ENCODE assay signal across 20 cellular contexts in genomic region chr5:181060231-181060590, GRCh38. TPM values are rescaled to one million over a fixed set of nuclear protein-coding genes. Genes with fewer than 3 reads are reported as not detected.
A peak's percentile ranks its signal among the peaks of the same experiment; 100 is the strongest.
DNase-seq lines count a peak whose midpoint lies in the region; ATAC-seq, FAIRE-seq and TF ChIP-seq lines count a peak whose summit lies in the region.
"Had no signal": no experiment of that assay in that cellular context is flagged by ENCODE, and none has a peak within 500 bp of the region (broad histone marks: within the 10 kb centered on the region; RNA-seq: fewer than 3 reads in every experiment).

No MANE protein-coding gene starts in this region.

- SMC1A ChIA-PET in GM12878 (lab: Charles Lee; ENCODE audit: uncharacterized antibody, unreplicated experiment), result interaction anchor here (0.9 to 1.1 kb wide), 2 partner anchors 8 to 106 kb away, joined by 3 to 5 read pairs; no protein-coding TSS in a partner anchor

- intact Hi-C loops in GM12878 (cut with micrococcal nuclease; ENCODE audit: unreplicated experiment), result no loop called here

- TF ChIP-seq EP300 in GM12878 (IDR thresholded peaks at IDR 0.05; ENCODE audit: borderline replicate concordance in 1 of 2, control insufficient read depth in 1 of 2, low read depth in 2 of 2, low read length in 2 of 2), result no peak

- H2BK12ac ChIP-seq in H9 (ENCODE audit: insufficient read length, low read depth, low read length), result no peak overlapping the region

- no peak overlapping the region for H3K4me3 ChIP-seq in GM12878
- H3K4me3 ChIP-seq: GM23248, HAP-1 had no signal

- H3K4ac ChIP-seq in H9 (ENCODE audit: low read depth, low read length), result no peak overlapping the region

- FAIRE-seq in GM12878 (lab: Jason Lieb, UNC), result no peak
- FAIRE-seq: G401.6, GM12891, GM18507 had no signal

- no peak overlapping the region for H3K4me3 Mint-ChIP-seq in H9
- H3K4me3 Mint-ChIP-seq: CD4-positive, alpha-beta memory T cell; HFFc6 had no signal

- H4K20me1 ChIP-seq in H9 (ENCODE audit: control insufficient read depth, insufficient read depth, insufficient read length) (no peaks in the 10 kb centered on the region), GM12878 (ENCODE audit: control insufficient read depth, insufficient read depth) (no peaks in the 10 kb centered on the region)

- no peak overlapping the region for H3K27ac ChIP-seq in H9 (ENCODE audit: insufficient read length, low read depth, low read length)
- H3K27ac ChIP-seq in GM12878 (ENCODE audit: control insufficient read depth, insufficient read depth), result no peak overlapping the region
- H3K27ac ChIP-seq: GM23248 had no signal

- no peak for TF ChIP-seq POLR2A in GM12878 (IDR thresholded peaks at IDR 0.05; ENCODE audit: low read depth, low read length)

- H3T11ph ChIP-seq in H9 (ENCODE audit: low read length), result no peak overlapping the region

- H2BK15ac ChIP-seq in H9 (ENCODE audit: low read depth, low read length), result no peak overlapping the region

- no peak for TF ChIP-seq RAD21 in GM12878 (IDR thresholded peaks at IDR 0.05; ENCODE audit: insufficient read depth, low read depth, low read length)

- H3K27ac Mint-ChIP-seq in H9, result no peak overlapping the region
- H3K27ac Mint-ChIP-seq: CD4-positive, alpha-beta memory T cell; HFFc6 had no signal

- RAD21 ChIA-PET in GM12878 (lab: Charles Lee; ENCODE audit: unreplicated experiment), result interaction anchor here (1.0 kb wide), 1 partner anchor 191 kb away, joined by 4 read pairs; no protein-coding TSS in a partner anchor

- CTCF ChIA-PET in GM12878 (lab: Yijun Ruan, JAX), result interaction anchor here (1.2 kb wide), 1 partner anchor 11 kb away, joined by 4 read pairs; no protein-coding TSS in a partner anchor

- no peaks in the 10 kb centered on the region for H3K9me3 ChIP-seq in H9 (ENCODE audit: control insufficient read depth, low read depth, low read length)
- no peaks in the 10 kb centered on the region for H3K9me3 ChIP-seq in GM12878 (replicated peaks; ENCODE audit: control insufficient read depth, insufficient read depth, low read length)
- H3K9me3 ChIP-seq: Caco-2, HAP-1 had no signal

- H3K9ac ChIP-seq in H9 (ENCODE audit: extremely low read depth, insufficient read length, low read length) (no peak overlapping the region), GM12878 (ENCODE audit: control insufficient read depth, insufficient read depth, low read length) (no peak overlapping the region)
- H3K9ac ChIP-seq: GM23248 had no signal

- H4K8ac ChIP-seq in H9 (replicated peaks; ENCODE audit: insufficient read length, low read depth, low read length), result no peak overlapping the region

- H3K36me3 ChIP-seq in GM12878 (ENCODE audit: control insufficient read depth in 2 of 2, insufficient read depth in 2 of 2, low read length in 1 of 2), result no peaks in the 10 kb centered on the region
- H3K36me3 ChIP-seq: HAP-1 had no signal

- H2BK20ac ChIP-seq in H9 (ENCODE audit: low read depth, low read length, poor library complexity, severe bottlenecking), result no peak overlapping the region

- H3K9me3 Mint-ChIP-seq in H9, result peaks cover 0 to 19% of the 10 kb centered on the region in 2 experiments; a peak in 3 of 5 replicates
- H3K9me3 Mint-ChIP-seq: HFFc6 had no signal

- peak overlapping the region; percentile 45 for H3K4me2 ChIP-seq in H9 (ENCODE audit: insufficient read depth, insufficient read length, low read length)
- H3K4me2 ChIP-seq in GM12878 (ENCODE audit: control insufficient read depth, insufficient read depth), result no peak overlapping the region

- H3K18ac ChIP-seq in H9 (ENCODE audit: insufficient read length, low read depth, low read length), result no peak overlapping the region

- no peak overlapping the region for H3K14ac ChIP-seq in H9 (ENCODE audit: insufficient read depth, low read length)

- no peak overlapping the region for H4K5ac ChIP-seq in H9 (ENCODE audit: insufficient read length, low read depth, low read length)

- H2BK5ac ChIP-seq in H9 (ENCODE audit: insufficient read length, low read length), result no peak overlapping the region

- H3K23ac ChIP-seq in H9 (ENCODE audit: insufficient read length, low read depth, low read length), result no peak overlapping the region

- H2AFZ ChIP-seq in H9 (ENCODE audit: low read length) (no peak overlapping the region), GM12878 (ENCODE audit: control insufficient read depth, low read depth, low read length) (no peak overlapping the region)
- H2AFZ ChIP-seq: GM23248 had no signal

- H3K4me1 Mint-ChIP-seq in H9, result peaks cover 8 to 10% of the 10 kb centered on the region in 2 experiments
- H3K4me1 Mint-ChIP-seq: CD4-positive, alpha-beta memory T cell had no signal

- POLR2A ChIA-PET in GM12878 (lab: Charles Lee), result no interaction called here

- H3K56ac ChIP-seq in H9 (ENCODE audit: insufficient read length, low read depth, low read length), result no peak overlapping the region

- ATAC-seq in GM12878 (no peak), GM21390 (IDR thresholded peaks at IDR 0.05; ENCODE audit: unreplicated experiment) (no peak)

- WGBS in H9 (ENCODE audit: extremely low coverage, insufficient read length, low lambda C conversion rate), result no CpG with 5 or more reads among the region's 8 CpGs
- WGBS in GM12878 (ENCODE audit: insufficient coverage, insufficient replicate concordance, low lambda C conversion rate, missing lambda C conversion rate), result 96% methylated on average over 8 of the region's 8 CpGs

- BruUV-seq in GM12878 (replicated peaks; lab: Mats Ljungman, UMichigan), result TSS peak; percentile 55

- H3K79me2 ChIP-seq in H9 (ENCODE audit: insufficient read depth, low read length) (no peaks in the 10 kb centered on the region), GM12878 (ENCODE audit: control insufficient read depth, insufficient read depth, low read length) (no peaks in the 10 kb centered on the region)

- H2AK5ac ChIP-seq in H9 (ENCODE audit: insufficient read length, low read length), result no peak overlapping the region

- in situ Hi-C loops in GM12878 (cut with MboI), result no loop called here

- no peak for DNase-seq in H9
- DNase-seq in GM12878 (ENCODE audit: low read depth, low spot score), result no peak
- peak; percentile 5 for DNase-seq in mucosa of gallbladder (ENCODE audit: low spot score)
- DNase-seq in HK-2 (ENCODE audit: unreplicated experiment), result no peak
- no peak for DNase-seq in NCI-H446 (lab: John Stamatoyannopoulos, UW)
- DNase-seq: C1 segment of cervical spinal cord; Caco-2; CD4-positive, alpha-beta memory T cell; DMS153; DND-41; GM23248; HFFc6 had no signal

- no peak overlapping the region for H2BK120ac ChIP-seq in H9 (ENCODE audit: low read depth, low read length, poor library complexity, severe bottlenecking)

- H3K27me3 Mint-ChIP-seq in H9 (ENCODE audit: low read depth), result peaks cover 96% of the 10 kb centered on the region

- no peaks in the 10 kb centered on the region for H3K79me1 ChIP-seq in H9 (ENCODE audit: insufficient read depth, low read depth, low read length, poor library complexity, severe bottlenecking)

- TF ChIP-seq CTCF in H9 (conservative IDR thresholded peaks at IDR 0.05), result no peak
- no peak for TF ChIP-seq CTCF in GM12878 (IDR thresholded peaks at IDR 0.05 in 2 of 3, conservative IDR thresholded peaks at IDR 0.05 in 1 of 3; ENCODE audit: control insufficient read depth in 2 of 3, extremely low read depth in 1 of 3, insufficient read depth in 1 of 3, low read depth in 3 of 3, low read length in 3 of 3)

- no peak overlapping the region for H4K91ac ChIP-seq in H9 (ENCODE audit: insufficient read length, low read depth, low read length)

- H3K27me3 ChIP-seq in H9 (ENCODE audit: insufficient read depth, low read length) (peaks cover 45% of the 10 kb centered on the region), GM12878 (replicated peaks in 1 of 2; ENCODE audit: control insufficient read depth in 2 of 2, insufficient read depth in 2 of 2, low read length in 1 of 2) (peaks cover 3% of the 10 kb centered on the region in 2 experiments)

- 0 out of 2 replicates have a peak, but pooled peaks cover 2% of the 10 kb centered on the region for H3K4me1 ChIP-seq in H9 (ENCODE audit: insufficient read depth, low read length)
- H3K4me1 ChIP-seq in GM12878 (ENCODE audit: control insufficient read depth, insufficient read depth, low read length), result no peaks in the 10 kb centered on the region
- H3K4me1 ChIP-seq: Caco-2, HAP-1 had no signal

- H3K36me3 Mint-ChIP-seq in H9 (ENCODE audit: insufficient read depth in 1 of 3, low read depth in 3 of 3), result peaks cover 0 to 1% (median 0%) of the 10 kb centered on the region in 3 experiments; a peak in 1 of 7 replicates
- H3K36me3 Mint-ChIP-seq: CD4-positive, alpha-beta memory T cell had no signal

- H3K23me2 ChIP-seq in H9 (ENCODE audit: insufficient read length, low read depth, low read length, poor library complexity, severe bottlenecking), result peaks cover 9% of the 10 kb centered on the region

TF ChIP-seq in GM12878, 131 proteins besides CTCF, POLR2A, EP300 and RAD21:
- TF ChIP-seq ZNF622 (IDR thresholded peaks at IDR 0.05), result no peak

RNA-seq across cellular contexts. Expression of gene BTNL9, which starts 20.1 kb away (rescaled TPM):
- total RNA-seq in H9 (2021) (0.88 and 0.96 TPM in 2 replicates), GM12878 (2014; rRNA removed) (0.06 and 0.16 TPM in 2 replicates), GM12878 (2014; rRNA removed; fragmentation: Illumina TruSeq; extraction: Trizol) (not detected in 2 replicates), GM12878 (2021) (0.05 and 0.08 TPM in 2 replicates), mucosa of gallbladder (11.5 TPM)
- total RNA-seq in GM12878 (2013; cell fraction: nucleolus; rRNA removed), result 283 and 331 TPM in 2 replicates
- 0.94 TPM for polyA plus RNA-seq in GM12878 (2011; ENCODE audit: low read depth)
- polyA plus RNA-seq in GM12878 (2011; rRNA removed) (12.3 and 16.5 TPM in 2 replicates), GM12878 (2014; fragmentation: Illumina TruSeq; extraction: Trizol) (0.24 TPM in 1 of 2 replicates, not detected in the other), GM12878 (2014; fragmentation: Nextera tagmentation; extraction: Ambion mirVana) (not detected), GM12878 (2014; rRNA removed) (0.01 and 0.38 TPM in 2 replicates), GM12878 (2016; fragmentation: Nextera tagmentation; extraction: Ambion mirVana) (not detected)
- polyA plus RNA-seq in GM12878 (2011; cell fraction: cytosol; rRNA removed), result 16.0 and 21.2 TPM in 2 replicates
- polyA plus RNA-seq in GM12878 (2011; cell fraction: nucleus; rRNA removed), result 90.7 and 117 TPM in 2 replicates
- polyA plus RNA-seq in GM12878 (2012), result 1.8 and 5.6 TPM in 2 replicates
- 6.2 and 12.6 TPM in 2 replicates for polyA minus RNA-seq in GM12878 (2011; rRNA and poly(A)+ RNA removed)
- polyA minus RNA-seq in GM12878 (2011; cell fraction: cytosol; rRNA and poly(A)+ RNA removed), result 3.1 and 8.7 TPM in 2 replicates
- 29.3 and 31.1 TPM in 2 replicates for polyA minus RNA-seq in GM12878 (2011; cell fraction: nucleus; rRNA and poly(A)+ RNA removed)
- total RNA-seq: A172; A673; CD4-positive, alpha-beta memory T cell; GM23248; HFFc6 had no signal
- polyA plus RNA-seq: BJ; CD4-positive, alpha-beta memory T cell; GM23248 had no signal
